ENCODE assay signal across 10 cellular contexts in genomic region chr19:4988770-4989251, GRCh38. TPM values are rescaled to one million over a fixed set of nuclear protein-coding genes. Genes with fewer than 3 reads are reported as not detected.
DNase-seq lines count a peak whose midpoint lies in the region; ATAC-seq, FAIRE-seq and TF ChIP-seq lines count a peak whose summit lies in the region.
"Had no signal": no experiment of that assay in that cellular context is flagged by ENCODE, and none has a peak within 500 bp of the region (broad histone marks: within the 10 kb centered on the region; RNA-seq: fewer than 3 reads in every experiment).

No MANE protein-coding gene starts in this region.

- H2BK12ac ChIP-seq in H1 (ENCODE audit: low read depth, low read length), result no peak overlapping the region; the same call in 1 of the 2 replicates

- H3K4me1 ChIP-seq in breast epithelium (peaks cover 4% of the 10 kb centered on the region in 2 donors), mammary epithelial cell (ENCODE audit: insufficient read depth, low read length) (no peaks in the 10 kb centered on the region), H1 (replicated peaks in 1 of 4; ENCODE audit: control insufficient read depth in 3 of 4, insufficient read depth in 4 of 4, low read length in 3 of 4) (peaks cover 0 to 2% (median 2%) of the 10 kb centered on the region in 4 experiments; a peak in 4 of 7 replicates), uterus (peaks cover 0 to 13% of the 10 kb centered on the region in 2 donors), PC-3 (ENCODE audit: insufficient read depth, low read length) (peaks cover 4% of the 10 kb centered on the region; the same call in 1 of the 2 replicates)
- H3K4me1 ChIP-seq: colonic mucosa had no signal

- H3K9ac ChIP-seq in mammary epithelial cell (ENCODE audit: insufficient read depth, low read length) (no peak overlapping the region), H1 (replicated peaks in 1 of 4; ENCODE audit: extremely low read depth in 1 of 4, low read depth in 3 of 4, low read length in 3 of 4) (no peak overlapping the region), PC-3 (ENCODE audit: low read length) (no peak overlapping the region)

- no peak for TF ChIP-seq RAD21 in H1 (IDR thresholded peaks at IDR 0.05 in 1 of 2, conservative IDR thresholded peaks at IDR 0.05 in 1 of 2; ENCODE audit: low read depth in 2 of 2, low read length in 2 of 2)

- intact Hi-C loops in breast epithelium (cut with DNase I; ENCODE audit: low total_unique reads) (loop anchor here (1.0 kb wide), 1 partner anchor 18 kb away; no protein-coding TSS in a partner anchor), mammary epithelial cell (cut with micrococcal nuclease) (no loop called here), uterus (cut with DNase I; ENCODE audit: low total_unique reads) (no loop called here), PC-3 (cut with micrococcal nuclease) (no loop called here)

- ATAC-seq in PC-3 (no peak; the same call in 1 of the 2 replicates), HG03354 (IDR thresholded peaks at IDR 0.05; ENCODE audit: poor library complexity, severe bottlenecking, unreplicated experiment) (no peak)

- H3K27me3 ChIP-seq in breast epithelium (no peaks in the 10 kb centered on the region), mammary epithelial cell (ENCODE audit: insufficient read depth, low read length) (no peaks in the 10 kb centered on the region), H1 (replicated peaks in 1 of 4; ENCODE audit: control insufficient read depth in 3 of 4, extremely low read depth in 1 of 4, insufficient read depth in 3 of 4, low read length in 3 of 4) (no peaks in the 10 kb centered on the region), uterus (no peaks in the 10 kb centered on the region), PC-3 (ENCODE audit: low read length) (no peaks in the 10 kb centered on the region)
- H3K27me3 ChIP-seq: colonic mucosa had no signal

- H3K14ac ChIP-seq in H1 (ENCODE audit: insufficient read length), result no peak overlapping the region

- no peak overlapping the region for H2AK5ac ChIP-seq in H1 (ENCODE audit: low read depth, low read length)

- no peak overlapping the region for H3K4me2 ChIP-seq in mammary epithelial cell (ENCODE audit: insufficient read depth, low read depth, low read length)
- no peak overlapping the region for H3K4me2 ChIP-seq in H1 (ENCODE audit: insufficient read depth in 1 of 2, low read depth in 2 of 2, low read length in 2 of 2)
- H3K4me2 ChIP-seq in PC-3 (ENCODE audit: low read length), result no peak overlapping the region

- H3F3A ChIP-seq in PC-3 (ENCODE audit: low read length, unreplicated experiment), result no peaks in the 10 kb centered on the region

- dilution Hi-C loops in mammary epithelial cell (cut with HindIII; ENCODE audit: low sequenced_read_pairs), result loop anchor here (5.0 kb wide), 2 partner anchors 52 to 53 kb away; no protein-coding TSS in a partner anchor

- no peak for TF ChIP-seq EP300 in H1 (IDR thresholded peaks at IDR 0.05; ENCODE audit: borderline replicate concordance in 1 of 2, low read depth in 2 of 2, low read length in 2 of 2)

- WGBS in mammary epithelial cell (ENCODE audit: low coverage, missing lambda C conversion rate), result 73% methylated on average over 10 of the region's 13 CpGs
- 90% methylated on average over 13 of the region's 13 CpGs; no CpG with 5 or more reads in 1 of the 2 experiments for WGBS in H1 (ENCODE audit: extremely low coverage in 1 of 2, insufficient coverage in 1 of 2, insufficient read length in 1 of 2, insufficient replicate concordance in 2 of 2, low coverage in 1 of 2, low lambda C conversion rate in 2 of 2, missing lambda C conversion rate in 1 of 2), 2 experiments

- H4K8ac ChIP-seq in H1 (ENCODE audit: extremely low read depth, insufficient read depth, low read length), result peak overlapping the region; percentile 64

- H4K20me1 ChIP-seq in mammary epithelial cell (ENCODE audit: insufficient read depth, low read length) (peaks cover 2% of the 10 kb centered on the region), H1 (replicated peaks in 1 of 2; ENCODE audit: control insufficient read depth in 1 of 2, insufficient read depth in 2 of 2, low read length in 2 of 2) (peaks cover 19 to 20% of the 10 kb centered on the region in 2 experiments), PC-3 (ENCODE audit: low read length) (peaks cover 19% of the 10 kb centered on the region; the same call in 1 of the 2 replicates)

- H2AFZ ChIP-seq in mammary epithelial cell (ENCODE audit: low read depth, low read length) (no peak overlapping the region), H1 (ENCODE audit: low read length) (no peak overlapping the region), PC-3 (ENCODE audit: low read length) (no peak overlapping the region)

- no peak overlapping the region for H3K18ac ChIP-seq in H1 (ENCODE audit: extremely low read depth, low read length)

- H3K79me1 ChIP-seq in H1 (ENCODE audit: low read depth, low read length), result peaks cover 5% of the 10 kb centered on the region; the same call in 1 of the 2 replicates

- H3K9me2 ChIP-seq in PC-3 (replicated peaks; ENCODE audit: low read length), result no peaks in the 10 kb centered on the region

- no peak for TF ChIP-seq POLR2A in breast epithelium (IDR thresholded peaks at IDR 0.05)
- TF ChIP-seq POLR2A in H1 (IDR thresholded peaks at IDR 0.05; ENCODE audit: control extremely low read depth in 1 of 2, low read depth in 2 of 2, low read length in 2 of 2), result no peak
- TF ChIP-seq POLR2A in uterus (IDR thresholded peaks at IDR 0.05), result no peak

- no peak overlapping the region for H4K91ac ChIP-seq in H1 (replicated peaks; ENCODE audit: insufficient read length, low read length)

- no peak overlapping the region for H3K56ac ChIP-seq in H1 (replicated peaks; ENCODE audit: insufficient read length, low read depth, low read length)

- no peak overlapping the region for H3K4ac ChIP-seq in H1 (replicated peaks; ENCODE audit: insufficient read length, low read depth, low read length)

- POLR2A ChIA-PET in H1 (lab: Charles Lee; ENCODE audit: partially characterized antibody), result interaction anchor here (0.7 to 2.4 kb wide), 5 partner anchors 13 to 48 kb away, joined by 3 to 6 read pairs (median 3); no protein-coding TSS in a partner anchor
- POLR2A ChIA-PET in PC-3 (lab: Charles Lee; ENCODE audit: unreplicated experiment), result no interaction called here

- FAIRE-seq in H1 (lab: Jason Lieb, UNC), result no peak

- BruUV-seq in mammary epithelial cell (replicated peaks; lab: Mats Ljungman, UMichigan) (no TSS peak), PC-3 (replicated peaks; lab: Mats Ljungman, UMichigan) (no TSS peak)

- H3K9me3 ChIP-seq in breast epithelium (no peaks in the 10 kb centered on the region), mammary epithelial cell (replicated peaks; ENCODE audit: insufficient read depth, low read length) (no peaks in the 10 kb centered on the region), H1 (ENCODE audit: insufficient read depth in 2 of 2, low read depth in 1 of 2, low read length in 1 of 2) (no peaks in the 10 kb centered on the region), uterus (peaks cover 0 to 6% of the 10 kb centered on the region in 2 donors), PC-3 (ENCODE audit: low read length) (no peaks in the 10 kb centered on the region)
- H3K9me3 ChIP-seq: colonic mucosa had no signal

- no peak overlapping the region for H2BK5ac ChIP-seq in H1 (ENCODE audit: low read depth, low read length)

- no peak for TF ChIP-seq CTCF in breast epithelium (IDR thresholded peaks at IDR 0.05)
- TF ChIP-seq CTCF in mammary epithelial cell (conservative IDR thresholded peaks at IDR 0.05 in 1 of 2, IDR thresholded peaks at IDR 0.05 in 1 of 2; ENCODE audit: extremely low read depth in 1 of 2, insufficient read depth in 1 of 2, low read depth in 1 of 2, low read length in 2 of 2), result no peak
- no peak for TF ChIP-seq CTCF in H1 (IDR thresholded peaks at IDR 0.05; ENCODE audit: control extremely low read depth in 1 of 3, insufficient read depth in 1 of 3, low read depth in 1 of 3, low read length in 3 of 3)
- TF ChIP-seq CTCF in uterus (IDR thresholded peaks at IDR 0.05), result no peak
- no peak for TF ChIP-seq CTCF in PC-3 (conservative IDR thresholded peaks at IDR 0.05; ENCODE audit: low read depth, low read length)

- CTCF ChIA-PET in mammary epithelial cell (lab: Charles Lee; ENCODE audit: low non-redundant PET), result no interaction called here
- CTCF ChIA-PET in H1 (lab: Charles Lee; ENCODE audit: partially characterized antibody), result interaction anchor here (0.7 to 4.6 kb wide), 11 partner anchors 8 to 137 kb away, joined by 3 to 32 read pairs (median 3); no protein-coding TSS in a partner anchor
- CTCF ChIA-PET in PC-3 (lab: Charles Lee), result interaction anchor here (0.6 kb wide), 1 partner anchor 37 kb away, joined by 3 read pairs; no protein-coding TSS in a partner anchor

- no peak overlapping the region for H2BK15ac ChIP-seq in H1 (ENCODE audit: low read length)

- H3K36me3 ChIP-seq in breast epithelium (no peaks in the 10 kb centered on the region), mammary epithelial cell (ENCODE audit: insufficient read depth, low read length) (no peaks in the 10 kb centered on the region), H1 (ENCODE audit: control insufficient read depth in 2 of 4, insufficient read depth in 4 of 4, low read length in 3 of 4) (no peaks in the 10 kb centered on the region), uterus (no peaks in the 10 kb centered on the region), PC-3 (ENCODE audit: low read depth, low read length) (no peaks in the 10 kb centered on the region)
- H3K36me3 ChIP-seq: colonic mucosa had no signal

- H2BK20ac ChIP-seq in H1 (ENCODE audit: low read length), result no peak overlapping the region

- no peak for DNase-seq in breast epithelium (ENCODE audit: low spot score in 2 of 2)
- no peak for DNase-seq in mammary epithelial cell
- DNase-seq in H1 (ENCODE audit: low read depth in 1 of 2, low spot score in 2 of 2), result no peak
- peak; percentile 62 for DNase-seq in medulla oblongata (ENCODE audit: extremely low spot score)
- peak; percentile 84 to 85 for DNase-seq in uterus
- DNase-seq in NAMALWA (ENCODE audit: low spot score), result no peak
- DNase-seq in PC-3, result no peak
- DNase-seq: colonic mucosa, NCI-H1417 had no signal

- no peak overlapping the region for H3K23ac ChIP-seq in H1 (ENCODE audit: insufficient read length)

- H3K79me2 ChIP-seq in mammary epithelial cell (ENCODE audit: insufficient read depth, low read length) (peaks cover 95% of the 10 kb centered on the region), H1 (ENCODE audit: control insufficient read depth in 1 of 2, insufficient read depth in 2 of 2, low read length in 2 of 2) (peaks cover 0 to 72% of the 10 kb centered on the region in 2 experiments; a peak in 2 of 4 replicates), PC-3 (ENCODE audit: low read length) (peaks cover 98% of the 10 kb centered on the region)

- no peak overlapping the region for H4K5ac ChIP-seq in H1 (ENCODE audit: insufficient read length, low read depth, low read length)

- H3K4me3 ChIP-seq in breast epithelium (peak overlapping the region in 1 of 3 donors; percentile 5), mammary epithelial cell (replicated peaks in 1 of 3; ENCODE audit: insufficient read depth in 1 of 3, low read depth in 2 of 3, low read length in 3 of 3) (no peak overlapping the region), H1 (ENCODE audit: extremely low read depth in 1 of 4, insufficient read depth in 2 of 4, low read depth in 3 of 4, low read length in 4 of 4) (no peak overlapping the region), uterus (no peak overlapping the region), PC-3 (ENCODE audit: low read length) (no peak overlapping the region)
- H3K4me3 ChIP-seq: colonic mucosa had no signal

- H3K27ac ChIP-seq in breast epithelium, result peak overlapping the region; percentile 14 to 71
- H3K27ac ChIP-seq in mammary epithelial cell (ENCODE audit: insufficient read depth, low read depth, low read length), result no peak overlapping the region
- peak overlapping the region; percentile 5; the same call in 1 of the 2 replicates for H3K27ac ChIP-seq in H1 (ENCODE audit: low read depth, low read length)
- H3K27ac ChIP-seq in uterus, result peak overlapping the region; percentile 66 to 69
- H3K27ac ChIP-seq in PC-3 (ENCODE audit: low read length), result no peak overlapping the region
- H3K27ac ChIP-seq: colonic mucosa had no signal

- H2BK120ac ChIP-seq in H1 (replicated peaks; ENCODE audit: low read depth, low read length), result no peak overlapping the region

- no peaks in the 10 kb centered on the region for H3K23me2 ChIP-seq in H1 (ENCODE audit: low read depth, low read length)

- in situ Hi-C loops in mammary epithelial cell (cut with MboI; ENCODE audit: low sequenced_read_pairs in 2 of 2), result no loop called here

RNA-seq across cellular contexts. Expression of gene KDM4B, which starts 19.9 kb away (rescaled TPM):
- total RNA-seq in breast epithelium (10 to 100 TPM; 25.0 to 55.3 (median 40.3) TPM), mammary epithelial cell (10 to 100 TPM; 20.3 to 33.5 TPM), uterus (10 to 100 TPM; 18.4 to 94.7 (median 25.6) TPM), PC-3 (2014; rRNA removed) (19.8 and 31.6 TPM in 2 replicates)
- polyA plus RNA-seq in mammary epithelial cell (9.0 TPM), H1 (2011; rRNA removed) (12.0 and 21.1 TPM in 2 replicates)
- 46.2 TPM for polyA minus RNA-seq in mammary epithelial cell
- 31.9 and 32.8 TPM in 2 replicates for total RNA-seq in H1 (2021; fragmentation: NEBNext Ultra II Directional; extraction: Animal tissue kit (Norgen Biotek cat#: 25700))
- 16.6 TPM for polyA plus RNA-seq in H1 (2011; cell fraction: cytosol; rRNA removed)
- 36.4 TPM for polyA plus RNA-seq in H1 (2011; cell fraction: nucleus; rRNA removed)
- polyA plus RNA-seq in H1 (2012, experiment 1 of 2), result 15.0 to 22.8 TPM (median 19.6 TPM) in 4 replicates
- polyA plus RNA-seq in H1 (2012, experiment 2 of 2), result 17.0 TPM
- 13.3 TPM for polyA plus RNA-seq in H1 (2013, experiment 1 of 2)
- polyA plus RNA-seq in H1 (2013, experiment 2 of 2), result 12.3 TPM
- polyA minus RNA-seq in H1 (2011; rRNA and poly(A)+ RNA removed), result 18.7 and 23.6 TPM in 2 replicates
- 26.2 TPM for polyA minus RNA-seq in H1 (2011; cell fraction: cytosol; rRNA and poly(A)+ RNA removed)
- 44.4 TPM for polyA minus RNA-seq in H1 (2011; cell fraction: nucleus; rRNA and poly(A)+ RNA removed)

Comparison
In these comparisons a context has a peak if more than half of its experiments do, and no peak if none do; other contexts are left out.
1. H3K27ac ChIP-seq: peak in breast epithelium (2 of 2), H1 (single experiment) and uterus (2 of 2); none in mammary epithelial cell (single experiment) and PC-3 (single experiment).
2. DNase-seq: peak in medulla oblongata (single experiment) and uterus (2 of 2); none in breast epithelium (0 of 2), mammary epithelial cell (single experiment), H1 (0 of 2), NAMALWA (single experiment) and PC-3 (single experiment).